Comparison of ENCODE assay signal across 9 cellular contexts in the genomic region with DNA sequence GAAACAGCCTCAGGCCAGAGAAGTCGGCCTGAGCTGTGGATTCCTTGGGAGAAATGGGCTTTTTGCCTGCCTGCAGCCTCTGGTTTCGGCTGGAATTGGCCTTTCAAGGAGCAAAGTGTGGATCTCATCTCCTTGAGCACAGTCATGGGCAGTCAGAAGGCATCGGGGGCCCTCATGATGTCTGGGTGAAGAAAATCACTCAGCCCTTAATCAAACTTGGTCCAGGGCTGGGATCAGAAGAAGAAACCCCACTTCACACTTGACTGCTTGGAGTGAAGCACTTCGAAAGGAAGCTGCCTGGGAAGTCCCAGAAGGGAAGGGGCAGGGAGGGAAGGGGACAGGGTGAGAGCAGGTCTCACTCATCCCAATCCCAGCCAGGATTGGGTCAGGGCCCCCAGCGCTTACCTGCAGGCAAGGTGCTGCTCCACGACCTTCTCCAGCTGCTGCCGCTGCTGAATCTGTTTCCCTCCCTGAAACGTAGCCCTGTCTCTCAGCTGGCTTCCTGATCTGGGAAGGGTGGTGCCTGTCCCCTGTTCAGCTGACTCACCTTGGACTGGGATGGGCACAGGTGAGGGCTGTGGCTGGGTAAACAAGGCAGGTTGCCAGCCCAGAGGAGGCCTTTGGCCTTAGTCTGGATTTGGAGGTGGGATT. TPM values are rescaled to one million over a fixed set of nuclear protein-coding genes. Genes with fewer than 3 reads are reported as not detected.
DNase-seq lines count a peak whose midpoint lies in the region; ATAC-seq and TF ChIP-seq lines count a peak whose summit lies in the region.
"Had no signal": no experiment of that assay in that cellular context is flagged by ENCODE, and none has a peak within 500 bp of the region (broad histone marks: within the 10 kb centered on the region; RNA-seq: fewer than 3 reads in every experiment).

Gene SDCBP2 (minus strand): TSS at position 460 of the 651 bp plus-strand sequence. CDS start 8,723 bp downstream, outside the sequence.

- H3K9me3 Mint-ChIP-seq in HFFc6 = no peaks in the 10 kb centered on the region
- H3K9me3 Mint-ChIP-seq in activated B cell treated with CpG ODN at 0.5 μM for 24 hours = no peaks in the 10 kb centered on the region

- ATAC-seq in activated B cell treated with CpG ODN at 0.5 μM for 24 hours (ENCODE audit: low read depth) = no peak
- ATAC-seq in foreskin keratinocyte = peak; percentile 72
- ATAC-seq in HG02642 (IDR thresholded peaks at IDR 0.05; ENCODE audit: poor library complexity, unreplicated experiment) = no peak
- ATAC-seq in GM21515 (IDR thresholded peaks at IDR 0.05; ENCODE audit: unreplicated experiment) = no peak
- ATAC-seq in HG03108 (IDR thresholded peaks at IDR 0.05; ENCODE audit: unreplicated experiment) = no peak

- intact Hi-C loops in activated B cell treated with CpG ODN at 0.5 μM for 24 hours (cut with micrococcal nuclease) = loop anchor here (10.0 kb wide), 1 partner anchor 1146 kb away; the partner anchor contains the start of gene SNRPB

- peaks cover 40% of the 10 kb centered on the region for H3K4me1 ChIP-seq in foreskin keratinocyte

- H3K4me3 Mint-ChIP-seq in HFFc6 (no peak within 1 kb of the TSS), activated B cell treated with CpG ODN at 0.5 μM for 24 hours (peak within 1 kb of the TSS; percentile 36)

- H3K4me3 ChIP-seq in skin epidermis = peak within 1 kb of the TSS in 5 of 7 experiments; percentile 9 to 31 (median 12)
- H3K4me3 ChIP-seq: cardiac muscle cell had no signal

- H3K36me3 Mint-ChIP-seq in HFFc6 (ENCODE audit: low read depth) (peaks cover 18% of the 10 kb centered on the region), activated B cell treated with CpG ODN at 0.5 μM for 24 hours (ENCODE audit: low read depth) (peaks cover 35% of the 10 kb centered on the region)

- H3K4me1 Mint-ChIP-seq in HFFc6 (ENCODE audit: low read depth) (peaks cover 14% of the 10 kb centered on the region), activated B cell treated with CpG ODN at 0.5 μM for 24 hours (peaks cover 50% of the 10 kb centered on the region)

- H3K27me3 Mint-ChIP-seq in HFFc6 (ENCODE audit: insufficient read depth) (peaks cover 2% of the 10 kb centered on the region; the same call in 1 of the 2 replicates), activated B cell treated with CpG ODN at 0.5 μM for 24 hours (no peaks in the 10 kb centered on the region)

- no peaks in the 10 kb centered on the region for H3K27me3 ChIP-seq in foreskin keratinocyte
- H3K27me3 ChIP-seq: cardiac muscle cell had no signal

- CTCF ChIA-PET in activated B cell treated with CpG ODN at 0.5 μM for 24 hours (lab: Charles Lee) = interaction anchor here (1.9 kb wide), 1 partner anchor 175 kb away, joined by 4 read pairs; no protein-coding TSS in a partner anchor

- H3K27ac ChIP-seq in foreskin keratinocyte = peak within 1 kb of the TSS; percentile 98
- H3K27ac ChIP-seq in skin epidermis = peak within 1 kb of the TSS; percentile 25 to 99 (median 96)
- H3K27ac ChIP-seq: cardiac muscle cell had no signal

- no peak for DNase-seq in HFFc6
- peak; percentile 13 for DNase-seq in activated B cell treated with CpG ODN at 0.5 μM for 24 hours
- peak in 1 of 2 donors; percentile 68 for DNase-seq in foreskin keratinocyte
- DNase-seq in hypothalamus (lab: John Stamatoyannopoulos, UW) = no peak

- POLR2A ChIA-PET in activated B cell treated with CpG ODN at 0.5 μM for 24 hours (lab: Charles Lee) = interaction anchor here (1.1 kb wide), 1 partner anchor 63 kb away, joined by 5 read pairs; no protein-coding TSS in a partner anchor

- H3K27ac Mint-ChIP-seq in HFFc6 (peak within 1 kb of the TSS; percentile 12; the same call in 1 of the 2 replicates), activated B cell treated with CpG ODN at 0.5 μM for 24 hours (peak within 1 kb of the TSS; percentile 88)

- no peak for TF ChIP-seq CTCF in HFFc6 (IDR thresholded peaks at IDR 0.05)
- no peak for TF ChIP-seq CTCF in activated B cell treated with CpG ODN at 0.5 μM for 24 hours (IDR thresholded peaks at IDR 0.05)
- TF ChIP-seq CTCF in foreskin keratinocyte (conservative IDR thresholded peaks at IDR 0.05) = no peak

RNA-seq across cellular contexts. Expression of gene SDCBP2, which starts in this region (rescaled TPM):
- total RNA-seq in HFFc6 (2021; fragmentation: NEBNext Ultra II Directional; extraction: Animal tissue kit (Norgen Biotek cat#: 25700)) = 1 to 10 TPM in 1 of 6 experiments, under 1 TPM in 5; 0.51 to 1.5 (median 0.76) TPM
- total RNA-seq in activated B cell treated with CpG ODN at 0.5 μM for 24 hours (0.51 and 1.2 TPM in 2 replicates), foreskin keratinocyte (2.9 and 5.3 TPM in 2 replicates)
- 3.8 and 6.3 TPM in 2 replicates for polyA plus RNA-seq in foreskin keratinocyte
